In genomic region chr20:62363920-62364851, GRCh38 we compare ENCODE assay signal across 9 cellular contexts. TPM values are rescaled to one million over a fixed set of nuclear protein-coding genes. Genes with fewer than 3 reads are reported as not detected.
DNase-seq lines count a peak whose midpoint lies in the region; ATAC-seq and TF ChIP-seq lines count a peak whose summit lies in the region.
"Had no signal": no experiment of that assay in that cellular context is flagged by ENCODE, and none has a peak within 500 bp of the region (broad histone marks: within the 10 kb centered on the region; RNA-seq: fewer than 3 reads in every experiment).

No MANE protein-coding gene starts in this region.

- peak overlapping the region; percentile 98 for H3K4me3 ChIP-seq in RWPE2 (ENCODE audit: severe bottlenecking)
- H3K4me3 ChIP-seq in epithelial cell of esophagus (ENCODE audit: low read length) = peak overlapping the region; percentile 94
- no peak overlapping the region for H3K4me3 ChIP-seq in mucosa of descending colon
- H3K4me3 ChIP-seq in urinary bladder (ENCODE audit: low read depth, low read length) = no peak overlapping the region

- no peaks in the 10 kb centered on the region for H3K27me3 ChIP-seq in RWPE2 (ENCODE audit: insufficient read depth, poor library complexity, severe bottlenecking)

- H3K4me1 ChIP-seq in RWPE2 (ENCODE audit: insufficient read depth, poor library complexity, severe bottlenecking) (peaks cover 71% of the 10 kb centered on the region), mucosa of descending colon (ENCODE audit: low read depth) (peaks cover 24% of the 10 kb centered on the region), urinary bladder (ENCODE audit: insufficient read depth) (peaks cover 2% of the 10 kb centered on the region)

- WGBS in urinary bladder = 67% methylated on average over 22 of the region's 22 CpGs

- no peaks in the 10 kb centered on the region for H3K9me3 ChIP-seq in RWPE2 (ENCODE audit: severe bottlenecking)
- no peaks in the 10 kb centered on the region for H3K9me3 ChIP-seq in mucosa of descending colon

- TF ChIP-seq CTCF in RWPE2 (IDR thresholded peaks at IDR 0.05; ENCODE audit: poor library complexity, severe bottlenecking) (no peak), epithelial cell of esophagus (IDR thresholded peaks at IDR 0.05; ENCODE audit: insufficient read depth, low read depth, low read length, missing control alignments) (no peak), mucosa of descending colon (IDR thresholded peaks at IDR 0.05) (no peak)

- DNase-seq in RWPE2 (ENCODE audit: low spot score) (peak; percentile 91), epithelial cell of esophagus (ENCODE audit: low read depth) (no peak), mucosa of descending colon (peak in 2 of 3 donors; percentile 31 to 48)
- no peak for DNase-seq in stimulated activated CD4-positive, alpha-beta T cell treated with anti-CD3 and anti-CD28 coated beads, Interleukin-12 subunit alpha, Interleukin-12 subunit beta, amount 100 ng/mL, for 4 hours
- DNase-seq: activated naive CD8-positive, alpha-beta T cell treated with anti-CD3 and anti-CD28 coated beads for 36 hours; hippocampal formation had no signal

- H3K36me3 ChIP-seq in RWPE2 (ENCODE audit: low read depth) = peaks cover 54% of the 10 kb centered on the region
- no peaks in the 10 kb centered on the region for H3K36me3 ChIP-seq in mucosa of descending colon (ENCODE audit: low read depth)
- no peaks in the 10 kb centered on the region for H3K36me3 ChIP-seq in urinary bladder (ENCODE audit: insufficient read depth)

- H3K27ac ChIP-seq in RWPE2 (ENCODE audit: poor library complexity, severe bottlenecking) (peak overlapping the region; percentile 99), urinary bladder (ENCODE audit: low read depth) (peak overlapping the region; percentile 75)

- intact Hi-C loops in mucosa of descending colon (cut with DNase I, micrococcal nuclease) = no loop called here

- ATAC-seq in RWPE2 (ENCODE audit: low read depth) (no peak), mucosa of descending colon (no peak), HG03354 (IDR thresholded peaks at IDR 0.05; ENCODE audit: poor library complexity, severe bottlenecking, unreplicated experiment) (no peak), HG02623 (IDR thresholded peaks at IDR 0.05; ENCODE audit: unreplicated experiment) (no peak)

RNA-seq across cellular contexts. Expression of gene LAMA5, which starts 2.9 kb away (rescaled TPM):
- total RNA-seq in mucosa of descending colon = 100 to 1,000 TPM in 1 of 3 donors, 10 to 100 TPM in 2; 21.8 to 335 (median 40.7) TPM
- total RNA-seq in urinary bladder = 40.4 TPM
- 162 TPM for polyA plus RNA-seq in urinary bladder

RNA-seq across cellular contexts. Expression of gene RPS21, which starts 22.7 kb away (rescaled TPM):
- total RNA-seq in mucosa of descending colon (1,000 to 10,000 TPM; 1,171 to 1,284 (median 1,191) TPM), urinary bladder (396 TPM)
- 4,730 TPM for polyA plus RNA-seq in urinary bladder

RNA-seq across cellular contexts. Expression of gene CABLES2, which starts 42.9 kb away (rescaled TPM):
- total RNA-seq in mucosa of descending colon (1 to 10 TPM; 5.4 to 9.3 (median 6.6) TPM), urinary bladder (2.1 TPM)
- polyA plus RNA-seq in urinary bladder = 5.7 TPM

Comparison
In these comparisons a context has a peak if more than half of its experiments do, and no peak if none do; other contexts are left out.
1. DNase-seq: peak in RWPE2 (single experiment) and mucosa of descending colon (2 of 3); none in epithelial cell of esophagus (single experiment) and stimulated activated CD4-positive, alpha-beta T cell treated with anti-CD3 and anti-CD28 coated beads, Interleukin-12 subunit alpha, Interleukin-12 subunit beta, amount 100 ng/mL, for 4 hours (single experiment).
2. H3K4me3 ChIP-seq: peak in RWPE2 (single experiment) and epithelial cell of esophagus (single experiment); none in mucosa of descending colon (single experiment) and urinary bladder (single experiment).